Comparison of ENCODE assay signal across 8 cellular contexts in the genomic region with DNA sequence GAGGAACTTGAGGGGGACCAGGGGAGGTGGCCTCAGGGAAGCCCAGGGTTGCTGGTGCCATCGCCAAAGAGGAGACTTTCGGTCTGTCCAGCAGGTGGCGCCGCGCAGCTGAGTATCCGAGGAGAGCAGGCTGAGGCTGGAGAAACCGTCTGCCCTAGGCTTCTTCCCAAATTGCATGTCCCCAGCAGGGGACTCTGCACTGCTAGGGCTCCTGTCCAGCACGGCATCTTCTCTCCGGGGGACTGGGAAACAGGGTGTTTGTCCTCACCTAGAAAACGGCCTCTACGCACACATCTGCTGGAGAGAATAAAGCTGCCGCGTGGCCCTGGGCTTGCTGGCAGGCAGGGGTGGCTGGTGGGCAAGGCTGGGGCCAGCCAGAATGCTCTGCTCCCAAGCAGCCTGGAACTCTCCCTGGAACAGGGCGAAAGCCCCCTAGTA.
DNase-seq lines count a peak whose midpoint lies in the region; ATAC-seq and TF ChIP-seq lines count a peak whose summit lies in the region.

No MANE protein-coding gene starts in this region.

- H3K27me3 ChIP-seq in CD8-positive, alpha-beta T cell (ENCODE audit: insufficient read depth, low read length): no peaks in the 10 kb centered on the region

- CTCF ChIA-PET in CD8-positive, alpha-beta T cell (lab: Charles Lee): interaction anchor here (0.6 to 2.8 kb wide), 13 partner anchors 10 to 1144 kb away, joined by 3 to 19 read pairs (median 4); no protein-coding TSS in a partner anchor

- no peaks in the 10 kb centered on the region for H3K4me1 Mint-ChIP-seq in CD8-positive, alpha-beta T cell (ENCODE audit: low read depth)
- peaks cover 3% of the 10 kb centered on the region for H3K4me1 Mint-ChIP-seq in endothelial cell (ENCODE audit: unreplicated experiment)

- H3K36me3 ChIP-seq in CD8-positive, alpha-beta T cell (ENCODE audit: insufficient read depth, low read length): no peaks in the 10 kb centered on the region
- no peaks in the 10 kb centered on the region for H3K36me3 ChIP-seq in mucosa of descending colon (ENCODE audit: low read depth)

- DNase-seq in CD8-positive, alpha-beta T cell: peak; percentile 31 to 80 (median 59)
- DNase-seq in NCI-H774 (lab: John Stamatoyannopoulos, UW) (peak; percentile 42), endothelial cell (ENCODE audit: low spot score) (peak; percentile 94), mucosa of descending colon (peak; percentile 73 to 86 (median 82))
- DNase-seq in activated CD8-positive, alpha-beta memory T cell treated with anti-CD3 and anti-CD28 coated beads for 24 hours: peak; percentile 86
- DNase-seq in stimulated activated CD8-positive, alpha-beta memory T cell treated with anti-CD3 and anti-CD28 coated beads, Interleukin-4, amount 100 ng/mL, for 48 hours: peak; percentile 90

- no peak for ATAC-seq in CD8-positive, alpha-beta T cell
- ATAC-seq in GM19438 (IDR thresholded peaks at IDR 0.05; ENCODE audit: low read depth, unreplicated experiment) (peak; percentile 94), HG03460 (IDR thresholded peaks at IDR 0.05; ENCODE audit: unreplicated experiment) (peak; percentile 94), mucosa of descending colon (peak; percentile 82)

- no peaks in the 10 kb centered on the region for H3K9me3 Mint-ChIP-seq in CD8-positive, alpha-beta T cell
- H3K9me3 Mint-ChIP-seq in endothelial cell (ENCODE audit: unreplicated experiment): no peaks in the 10 kb centered on the region

- H3K9me3 ChIP-seq in CD8-positive, alpha-beta T cell (ENCODE audit: low read length): no peaks in the 10 kb centered on the region
- no peaks in the 10 kb centered on the region for H3K9me3 ChIP-seq in mucosa of descending colon

- H3K36me3 Mint-ChIP-seq in CD8-positive, alpha-beta T cell: no peaks in the 10 kb centered on the region
- H3K36me3 Mint-ChIP-seq in endothelial cell (ENCODE audit: low read depth, unreplicated experiment): no peaks in the 10 kb centered on the region

- no peak overlapping the region for H3K4me3 ChIP-seq in CD8-positive, alpha-beta T cell (ENCODE audit: low read depth, low read length)
- no peak overlapping the region for H3K4me3 ChIP-seq in mucosa of descending colon

- intact Hi-C loops in CD8-positive, alpha-beta T cell (cut with DNase I, micrococcal nuclease): loop anchor here (2.0 to 10.0 kb wide), 2 partner anchors 315 to 317 kb away; no protein-coding TSS in a partner anchor
- intact Hi-C loops in mucosa of descending colon (cut with DNase I, micrococcal nuclease): no loop called here

- H3K27me3 Mint-ChIP-seq in CD8-positive, alpha-beta T cell (ENCODE audit: low read depth): no peaks in the 10 kb centered on the region
- peaks cover 5% of the 10 kb centered on the region for H3K27me3 Mint-ChIP-seq in endothelial cell (ENCODE audit: unreplicated experiment)

- peaks cover 4% of the 10 kb centered on the region for H3K4me1 ChIP-seq in CD8-positive, alpha-beta T cell (ENCODE audit: insufficient read depth, low read length)
- H3K4me1 ChIP-seq in mucosa of descending colon (ENCODE audit: low read depth): peaks cover 7% of the 10 kb centered on the region

- peak; percentile 77 for TF ChIP-seq CTCF in CD8-positive, alpha-beta T cell (IDR thresholded peaks at IDR 0.05)
- TF ChIP-seq CTCF in endothelial cell (IDR thresholded peaks at IDR 0.05; ENCODE audit: unreplicated experiment) (peak; percentile 89), mucosa of descending colon (IDR thresholded peaks at IDR 0.05) (peak; percentile 67)

- no peak overlapping the region for H3K4me3 Mint-ChIP-seq in CD8-positive, alpha-beta T cell
- no peak overlapping the region for H3K4me3 Mint-ChIP-seq in endothelial cell (ENCODE audit: unreplicated experiment)

- POLR2A ChIA-PET in CD8-positive, alpha-beta T cell (lab: Charles Lee): interaction anchor here (0.6 kb wide), 1 partner anchor 273 kb away, joined by 3 read pairs; no protein-coding TSS in a partner anchor

- no peak overlapping the region for H3K27ac Mint-ChIP-seq in CD8-positive, alpha-beta T cell
- no peak overlapping the region for H3K27ac Mint-ChIP-seq in endothelial cell (ENCODE audit: unreplicated experiment)

- H3K27ac ChIP-seq in CD8-positive, alpha-beta T cell (ENCODE audit: low read depth, low read length): no peak overlapping the region

Comparison
In these comparisons a context has a peak if more than half of its experiments do, and no peak if none do; other contexts are left out.
1. DNase-seq: peak in every context shown above with its lines; median percentile 94 in endothelial cell; 90 in stimulated activated CD8-positive, alpha-beta memory T cell treated with anti-CD3 and anti-CD28 coated beads, Interleukin-4, amount 100 ng/mL, for 48 hours; 86 in activated CD8-positive, alpha-beta memory T cell treated with anti-CD3 and anti-CD28 coated beads for 24 hours; 82 in mucosa of descending colon; 59 in CD8-positive, alpha-beta T cell; 42 in NCI-H774.
2. intact Hi-C loops: an anchor here in CD8-positive, alpha-beta T cell (2.0 to 10.0 kb wide); none called in mucosa of descending colon.